ENCODE assay signal across 11 cellular contexts in genomic region chr18:525066-525797, GRCh38. TPM values are rescaled to one million over a fixed set of nuclear protein-coding genes. Genes with fewer than 3 reads are reported as not detected.
DNase-seq lines count a peak whose midpoint lies in the region; ATAC-seq and TF ChIP-seq lines count a peak whose summit lies in the region.
"Had no signal": no experiment of that assay in that cellular context is flagged by ENCODE, and none has a peak within 500 bp of the region (broad histone marks: within the 10 kb centered on the region; RNA-seq: fewer than 3 reads in every experiment).

No MANE protein-coding gene starts in this region.

- ATAC-seq in HCT116: peak; percentile 62
- ATAC-seq in foreskin keratinocyte: peak; percentile 92
- ATAC-seq in stimulated activated effector memory CD8-positive, alpha-beta T cell treated with anti-CD3 and anti-CD28 coated beads, Interleukin-12 subunit alpha, Interleukin-12 subunit beta, amount 100 ng/mL, for 72 hours: peak; percentile 51

- H2AFZ ChIP-seq in HCT116 (ENCODE audit: low read depth, low read length, poor library complexity, severe bottlenecking): no peak overlapping the region

- no peaks in the 10 kb centered on the region for H3K4me1 Mint-ChIP-seq in stimulated activated effector memory CD8-positive, alpha-beta T cell treated with anti-CD3 and anti-CD28 coated beads, Interleukin-12 subunit alpha, Interleukin-12 subunit beta, amount 100 ng/mL, for 72 hours
- H3K4me1 Mint-ChIP-seq: naive B cell had no signal

- CTCF ChIA-PET in HCT116 (lab: Charles Lee): no interaction called here

- intact Hi-C loops in HCT116 (cut with micrococcal nuclease): no loop called here

- TF ChIP-seq POLR2A in HCT116 (IDR thresholded peaks at IDR 0.05; ENCODE audit: borderline replicate concordance, extremely low read depth, insufficient read depth, insufficient read length): no peak

- H3K9me2 ChIP-seq in HCT116 (ENCODE audit: insufficient read depth): no peaks in the 10 kb centered on the region

- RAD21 ChIA-PET in HCT116 (lab: Charles Lee; ENCODE audit: low non-redundant PET in 1 of 2, low total read pairs in 2 of 2, uncharacterized antibody in 2 of 2, unreplicated experiment in 2 of 2): no interaction called here

- H3K36me3 ChIP-seq in HCT116 (ENCODE audit: control insufficient read depth in 1 of 2, insufficient read depth in 2 of 2, low read length in 2 of 2): no peaks in the 10 kb centered on the region

- TF ChIP-seq RAD21 in HCT116 (IDR thresholded peaks at IDR 0.05; ENCODE audit: low read depth): no peak

- no peaks in the 10 kb centered on the region for H4K20me1 ChIP-seq in HCT116 (ENCODE audit: insufficient read depth)

- peaks cover 2 to 9% of the 10 kb centered on the region in 2 experiments; a peak in 3 of 4 replicates for H3K4me1 ChIP-seq in HCT116 (ENCODE audit: control insufficient read depth in 1 of 2, insufficient read depth in 2 of 2, low read length in 2 of 2)
- peaks cover 4% of the 10 kb centered on the region for H3K4me1 ChIP-seq in foreskin keratinocyte

- DNase-seq in HCT116 (ENCODE audit: low read depth, low spot score): no peak
- peak; percentile 10 for DNase-seq in T1000 (lab: John Stamatoyannopoulos, UW)
- peak in 1 of 2 donors; percentile 27 for DNase-seq in foreskin keratinocyte
- DNase-seq in stimulated activated effector memory CD8-positive, alpha-beta T cell treated with anti-CD3 and anti-CD28 coated beads, Interleukin-12 subunit alpha, Interleukin-12 subunit beta, amount 100 ng/mL, for 72 hours (ENCODE audit: low spot score in 2 of 2): no peak
- no peak for DNase-seq in Kasumi-1 (lab: John Stamatoyannopoulos, UW)
- no peak for DNase-seq in stimulated activated CD4-positive, alpha-beta T cell treated with anti-CD3 and anti-CD28 coated beads, Interleukin-4, amount 100 ng/mL, for 1 hour
- DNase-seq in activated effector memory CD4-positive, alpha-beta T cell treated with Interleukin-2 at 50 U/mL for 16 hours: no peak
- DNase-seq: DMS153, naive B cell, NCI-H1092, NCI-H774 had no signal

- POLR2A ChIA-PET in HCT116 (lab: Charles Lee): no interaction called here

- no peaks in the 10 kb centered on the region for H3K9me3 Mint-ChIP-seq in stimulated activated effector memory CD8-positive, alpha-beta T cell treated with anti-CD3 and anti-CD28 coated beads, Interleukin-12 subunit alpha, Interleukin-12 subunit beta, amount 100 ng/mL, for 72 hours

- H3K27me3 ChIP-seq in HCT116 (ENCODE audit: insufficient read depth, low read length): no peaks in the 10 kb centered on the region
- H3K27me3 ChIP-seq in foreskin keratinocyte: no peaks in the 10 kb centered on the region

- H3K36me3 Mint-ChIP-seq in stimulated activated effector memory CD8-positive, alpha-beta T cell treated with anti-CD3 and anti-CD28 coated beads, Interleukin-12 subunit alpha, Interleukin-12 subunit beta, amount 100 ng/mL, for 72 hours: no peaks in the 10 kb centered on the region
- H3K36me3 Mint-ChIP-seq: naive B cell had no signal

- H3K27ac Mint-ChIP-seq in stimulated activated effector memory CD8-positive, alpha-beta T cell treated with anti-CD3 and anti-CD28 coated beads, Interleukin-12 subunit alpha, Interleukin-12 subunit beta, amount 100 ng/mL, for 72 hours: no peak overlapping the region
- H3K27ac Mint-ChIP-seq: naive B cell had no signal

- TF ChIP-seq CTCF in HCT116 (IDR thresholded peaks at IDR 0.05 in 2 of 3, conservative IDR thresholded peaks at IDR 0.05 in 1 of 3; ENCODE audit: borderline replicate concordance in 1 of 3, insufficient read depth in 1 of 3, low read depth in 2 of 3, low read length in 2 of 3): no peak
- no peak for TF ChIP-seq CTCF in foreskin keratinocyte (conservative IDR thresholded peaks at IDR 0.05)

- no peak overlapping the region for H3K27ac ChIP-seq in HCT116 (ENCODE audit: low read depth, low read length)
- H3K27ac ChIP-seq in foreskin keratinocyte: no peak overlapping the region

- peak overlapping the region; percentile 31 for H3K4me2 ChIP-seq in HCT116 (ENCODE audit: low read length)

- no peak overlapping the region for H3K4me3 Mint-ChIP-seq in stimulated activated effector memory CD8-positive, alpha-beta T cell treated with anti-CD3 and anti-CD28 coated beads, Interleukin-12 subunit alpha, Interleukin-12 subunit beta, amount 100 ng/mL, for 72 hours
- H3K4me3 Mint-ChIP-seq: naive B cell had no signal

- no TSS peak for BruUV-seq in HCT116 (replicated peaks; lab: Mats Ljungman, UMichigan)

- H3K9me3 ChIP-seq in HCT116 (ENCODE audit: control insufficient read depth in 1 of 2, insufficient read depth in 1 of 2, low read depth in 1 of 2, low read length in 2 of 2): no peaks in the 10 kb centered on the region

- H3K9ac ChIP-seq in HCT116 (ENCODE audit: low read length): no peak overlapping the region

- no peaks in the 10 kb centered on the region for H3K79me2 ChIP-seq in HCT116 (ENCODE audit: insufficient read depth, low read length)

- H3K4me3 ChIP-seq in HCT116 (replicated peaks in 1 of 2; ENCODE audit: low read depth in 1 of 2, low read length in 2 of 2): no peak overlapping the region

TF ChIP-seq in HCT116, 20 proteins besides CTCF, POLR2A, EP300 and RAD21:
- TF ChIP-seq FOSL1 (IDR thresholded peaks at IDR 0.05; ENCODE audit: low read depth) (0 out of 2 replicates have a peak, but pooled peaks have one; percentile 3), ELF1 (IDR thresholded peaks at IDR 0.05; ENCODE audit: borderline replicate concordance, low read depth) (no peak)

RNA-seq across cellular contexts. Expression of gene COLEC12, which starts 24.7 kb away (rescaled TPM):
- total RNA-seq in HCT116 (2021; ENCODE audit: unreplicated experiment) (not detected), foreskin keratinocyte (not detected in 2 replicates)
- 0.04 TPM in 1 of 2 replicates, not detected in the other for polyA plus RNA-seq in HCT116 (2012)
- polyA plus RNA-seq in foreskin keratinocyte: not detected in 2 replicates

RNA-seq across cellular contexts. Expression of gene CETN1, which starts 54.9 kb away (rescaled TPM):
- not detected for total RNA-seq in HCT116 (2021; ENCODE audit: unreplicated experiment)
- polyA plus RNA-seq in HCT116 (2012): not detected in 2 replicates
- not detected in 2 replicates for total RNA-seq in foreskin keratinocyte
- polyA plus RNA-seq in foreskin keratinocyte: not detected in 2 replicates
